1 cellular context compared by ENCODE assay signal in the genomic region with DNA sequence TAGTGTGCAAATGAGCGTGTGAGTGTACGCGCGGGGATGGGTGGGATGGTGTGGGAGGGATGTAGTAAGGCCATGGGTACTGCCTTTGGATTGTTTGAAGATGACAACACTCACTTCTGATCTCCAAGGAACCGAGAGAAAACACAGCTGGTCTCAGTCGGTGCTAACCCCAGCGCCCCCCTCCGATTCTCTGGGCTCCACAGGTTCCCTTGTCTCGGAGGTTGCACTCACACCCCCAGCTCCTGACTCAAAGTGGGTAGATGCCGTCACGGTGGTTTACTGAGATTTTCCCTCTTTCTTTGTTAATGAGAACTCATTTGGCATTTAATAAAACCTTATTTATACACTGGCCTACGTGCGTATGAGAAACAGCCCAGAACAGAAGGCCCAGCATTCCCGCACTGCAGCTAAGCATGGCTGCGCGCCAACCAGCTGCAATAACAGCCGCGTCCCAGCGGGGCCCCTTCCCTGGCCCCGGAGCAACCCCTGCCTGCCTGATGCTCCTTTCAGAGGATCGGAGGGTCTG.
A peak's percentile ranks its signal among the peaks of the same experiment; 100 is the strongest.
TF ChIP-seq lines count a peak whose summit lies in the region.

No MANE protein-coding gene starts in this region.

TF ChIP-seq in HEK293, 187 proteins besides CTCF, POLR2A, EP300 and RAD21 (continued from another document):
- TF ChIP-seq, protein P1, sequence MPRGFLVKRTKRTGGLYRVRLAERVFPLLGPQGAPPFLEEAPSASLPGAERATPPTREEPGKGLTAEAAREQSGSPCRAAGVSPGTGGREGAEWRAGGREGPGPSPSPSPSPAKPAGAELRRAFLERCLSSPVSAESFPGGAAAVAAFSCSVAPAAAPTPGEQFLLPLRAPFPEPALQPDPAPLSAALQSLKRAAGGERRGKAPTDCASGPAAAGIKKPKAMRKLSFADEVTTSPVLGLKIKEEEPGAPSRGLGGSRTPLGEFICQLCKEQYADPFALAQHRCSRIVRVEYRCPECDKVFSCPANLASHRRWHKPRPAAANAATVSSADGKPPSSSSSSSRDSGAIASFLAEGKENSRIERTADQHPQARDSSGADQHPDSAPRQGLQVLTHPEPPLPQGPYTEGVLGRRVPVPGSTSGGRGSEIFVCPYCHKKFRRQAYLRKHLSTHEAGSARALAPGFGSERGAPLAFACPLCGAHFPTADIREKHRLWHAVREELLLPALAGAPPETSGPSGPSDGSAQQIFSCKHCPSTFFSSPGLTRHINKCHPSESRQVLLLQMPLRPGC (tag by site-specific recombination; IDR thresholded peaks at IDR 0.05) = peak; percentile 80
- no peak for TF ChIP-seq RBAK (tag by site-specific recombination; IDR thresholded peaks at IDR 0.05)
- TF ChIP-seq ZNF830 (tag by site-specific recombination; IDR thresholded peaks at IDR 0.05; ENCODE audit: low read depth) = no peak
- peak; percentile 48; the same call in 1 of the 2 replicates for TF ChIP-seq ZNF561 (tag by site-specific recombination; IDR thresholded peaks at IDR 0.05; ENCODE audit: borderline replicate concordance)
- TF ChIP-seq KLF9 (tag by site-specific recombination; IDR thresholded peaks at IDR 0.05; ENCODE audit: low read depth) = no peak
- TF ChIP-seq, protein P2, sequence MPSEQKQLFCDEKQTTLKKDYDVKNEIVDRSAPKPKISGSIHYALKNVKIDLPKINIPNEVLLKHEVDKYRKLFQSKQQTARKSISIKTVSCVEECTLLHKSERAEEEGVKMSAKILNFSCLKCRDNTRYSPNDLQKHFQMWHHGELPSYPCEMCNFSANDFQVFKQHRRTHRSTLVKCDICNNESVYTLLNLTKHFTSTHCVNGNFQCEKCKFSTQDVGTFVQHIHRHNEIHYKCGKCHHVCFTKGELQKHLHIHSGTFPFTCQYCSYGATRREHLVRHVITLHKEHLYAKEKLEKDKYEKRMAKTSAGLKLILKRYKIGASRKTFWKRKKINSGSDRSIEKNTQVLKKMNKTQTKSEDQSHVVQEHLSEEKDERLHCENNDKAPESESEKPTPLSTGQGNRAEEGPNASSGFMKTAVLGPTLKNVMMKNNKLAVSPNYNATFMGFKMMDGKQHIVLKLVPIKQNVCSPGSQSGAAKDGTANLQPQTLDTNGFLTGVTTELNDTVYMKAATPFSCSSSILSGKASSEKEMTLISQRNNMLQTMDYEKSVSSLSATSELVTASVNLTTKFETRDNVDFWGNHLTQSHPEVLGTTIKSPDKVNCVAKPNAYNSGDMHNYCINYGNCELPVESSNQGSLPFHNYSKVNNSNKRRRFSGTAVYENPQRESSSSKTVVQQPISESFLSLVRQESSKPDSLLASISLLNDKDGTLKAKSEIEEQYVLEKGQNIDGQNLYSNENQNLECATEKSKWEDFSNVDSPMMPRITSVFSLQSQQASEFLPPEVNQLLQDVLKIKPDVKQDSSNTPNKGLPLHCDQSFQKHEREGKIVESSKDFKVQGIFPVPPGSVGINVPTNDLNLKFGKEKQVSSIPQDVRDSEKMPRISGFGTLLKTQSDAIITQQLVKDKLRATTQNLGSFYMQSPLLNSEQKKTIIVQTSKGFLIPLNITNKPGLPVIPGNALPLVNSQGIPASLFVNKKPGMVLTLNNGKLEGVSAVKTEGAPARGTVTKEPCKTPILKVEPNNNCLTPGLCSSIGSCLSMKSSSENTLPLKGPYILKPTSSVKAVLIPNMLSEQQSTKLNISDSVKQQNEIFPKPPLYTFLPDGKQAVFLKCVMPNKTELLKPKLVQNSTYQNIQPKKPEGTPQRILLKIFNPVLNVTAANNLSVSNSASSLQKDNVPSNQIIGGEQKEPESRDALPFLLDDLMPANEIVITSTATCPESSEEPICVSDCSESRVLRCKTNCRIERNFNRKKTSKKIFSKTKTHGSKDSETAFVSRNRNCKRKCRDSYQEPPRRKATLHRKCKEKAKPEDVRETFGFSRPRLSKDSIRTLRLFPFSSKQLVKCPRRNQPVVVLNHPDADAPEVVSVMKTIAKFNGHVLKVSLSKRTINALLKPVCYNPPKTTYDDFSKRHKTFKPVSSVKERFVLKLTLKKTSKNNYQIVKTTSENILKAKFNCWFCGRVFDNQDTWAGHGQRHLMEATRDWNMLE (tag by site-specific recombination; conservative IDR thresholded peaks at IDR 0.05; ENCODE audit: low read depth) = no peak
- TF ChIP-seq ZEB2 (tag by site-specific recombination; IDR thresholded peaks at IDR 0.05) = 0 out of 2 replicates have a peak, but pooled peaks have one; percentile 21
- TF ChIP-seq ZNF664 (tag by site-specific recombination; IDR thresholded peaks at IDR 0.05) = no peak
- peak; percentile 68 for TF ChIP-seq ZIC2 (tag by site-specific recombination; IDR thresholded peaks at IDR 0.05)
- peak; percentile 36; the same call in 1 of the 2 replicates for TF ChIP-seq ZBTB20 (tag by site-specific recombination; IDR thresholded peaks at IDR 0.05)
- TF ChIP-seq IKZF3 (tag by site-specific recombination; IDR thresholded peaks at IDR 0.05) = peak; percentile 65; the same call in 1 of the 2 replicates
- TF ChIP-seq, protein P3, sequence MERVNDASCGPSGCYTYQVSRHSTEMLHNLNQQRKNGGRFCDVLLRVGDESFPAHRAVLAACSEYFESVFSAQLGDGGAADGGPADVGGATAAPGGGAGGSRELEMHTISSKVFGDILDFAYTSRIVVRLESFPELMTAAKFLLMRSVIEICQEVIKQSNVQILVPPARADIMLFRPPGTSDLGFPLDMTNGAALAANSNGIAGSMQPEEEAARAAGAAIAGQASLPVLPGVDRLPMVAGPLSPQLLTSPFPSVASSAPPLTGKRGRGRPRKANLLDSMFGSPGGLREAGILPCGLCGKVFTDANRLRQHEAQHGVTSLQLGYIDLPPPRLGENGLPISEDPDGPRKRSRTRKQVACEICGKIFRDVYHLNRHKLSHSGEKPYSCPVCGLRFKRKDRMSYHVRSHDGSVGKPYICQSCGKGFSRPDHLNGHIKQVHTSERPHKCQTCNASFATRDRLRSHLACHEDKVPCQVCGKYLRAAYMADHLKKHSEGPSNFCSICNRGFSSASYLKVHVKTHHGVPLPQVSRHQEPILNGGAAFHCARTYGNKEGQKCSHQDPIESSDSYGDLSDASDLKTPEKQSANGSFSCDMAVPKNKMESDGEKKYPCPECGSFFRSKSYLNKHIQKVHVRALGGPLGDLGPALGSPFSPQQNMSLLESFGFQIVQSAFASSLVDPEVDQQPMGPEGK (tag by site-specific recombination; IDR thresholded peaks at IDR 0.05) = peak; percentile 37; the same call in 1 of the 2 replicates
